Comparison of ENCODE assay signal across 19 cellular contexts in genomic region chr12:131017477-131017991, GRCh38.
DNase-seq lines count a peak whose midpoint lies in the region; ATAC-seq and TF ChIP-seq lines count a peak whose summit lies in the region.
"Had no signal": no experiment of that assay in that cellular context is flagged by ENCODE, and none has a peak within 500 bp of the region (broad histone marks: within the 10 kb centered on the region; RNA-seq: fewer than 3 reads in every experiment).

No MANE protein-coding gene starts in this region.

- no peak overlapping the region for H3K4me3 ChIP-seq in BLaER1
- H3K4me3 ChIP-seq in IMR-90 (ENCODE audit: insufficient read depth, low read depth, low read length), result no peak overlapping the region
- H3K4me3 ChIP-seq in naive thymus-derived CD4-positive, alpha-beta T cell (ENCODE audit: low read length), result no peak overlapping the region
- H3K4me3 ChIP-seq: A549, GM12878, Peyer's patch, SJSA1 had no signal

- no peaks in the 10 kb centered on the region for H3K9me1 ChIP-seq in IMR-90 (ENCODE audit: insufficient read depth, low read length)

- in situ Hi-C loops in IMR-90 (cut with MboI; ENCODE audit: low sequenced_read_pairs), result no loop called here

- H3K36me3 Mint-ChIP-seq in naive thymus-derived CD4-positive, alpha-beta T cell, result no peaks in the 10 kb centered on the region
- H3K36me3 Mint-ChIP-seq: CD4-positive, alpha-beta memory T cell had no signal

- no peak for ATAC-seq in IMR-90 (ENCODE audit: low read depth)
- peak; percentile 19 for ATAC-seq in esophagus mucosa
- peak; percentile 33 for ATAC-seq in naive thymus-derived CD4-positive, alpha-beta T cell
- no peak for ATAC-seq in GM18517 (IDR thresholded peaks at IDR 0.05; ENCODE audit: unreplicated experiment)
- no peak for ATAC-seq in GM18502 (IDR thresholded peaks at IDR 0.05; ENCODE audit: poor library complexity, unreplicated experiment)
- no peak for ATAC-seq in HG02642 (IDR thresholded peaks at IDR 0.05; ENCODE audit: poor library complexity, unreplicated experiment)
- ATAC-seq: GM12878 had no signal

- peaks cover 0 to 1% (median 0%) of the 10 kb centered on the region in 11 donors for H3K9me3 Mint-ChIP-seq in naive thymus-derived CD4-positive, alpha-beta T cell

- H3K36me3 ChIP-seq in BLaER1, result peaks cover 55% of the 10 kb centered on the region
- H3K36me3 ChIP-seq in IMR-90 (ENCODE audit: control insufficient read depth, insufficient read depth, low read length), result no peaks in the 10 kb centered on the region
- no peaks in the 10 kb centered on the region for H3K36me3 ChIP-seq in naive thymus-derived CD4-positive, alpha-beta T cell (ENCODE audit: control insufficient read depth in 2 of 3, insufficient read depth in 3 of 3, low read length in 3 of 3)
- H3K36me3 ChIP-seq: Peyer's patch, SJSA1 had no signal

- H3K4me3 Mint-ChIP-seq in naive thymus-derived CD4-positive, alpha-beta T cell, result no peak overlapping the region
- H3K4me3 Mint-ChIP-seq: CD4-positive, alpha-beta memory T cell had no signal

- H2BK120ac ChIP-seq in IMR-90 (ENCODE audit: low read depth, low read length), result no peak overlapping the region

- peaks cover 51% of the 10 kb centered on the region for H3K4me1 ChIP-seq in BLaER1
- no peaks in the 10 kb centered on the region for H3K4me1 ChIP-seq in IMR-90 (ENCODE audit: control insufficient read depth, insufficient read depth, low read length)
- H3K4me1 ChIP-seq in naive thymus-derived CD4-positive, alpha-beta T cell (ENCODE audit: control insufficient read depth in 2 of 2, insufficient read depth in 2 of 2, low read length in 2 of 2), result no peaks in the 10 kb centered on the region
- H3K4me1 ChIP-seq: A549, Peyer's patch, SJSA1 had no signal

- TF ChIP-seq RAD21 in IMR-90 (IDR thresholded peaks at IDR 0.05; ENCODE audit: low read length), result no peak

- H3K9me3 ChIP-seq in BLaER1 (no peaks in the 10 kb centered on the region), IMR-90 (ENCODE audit: control insufficient read depth, insufficient read depth, low read length) (peaks cover 50% of the 10 kb centered on the region)
- H3K9me3 ChIP-seq in naive thymus-derived CD4-positive, alpha-beta T cell (ENCODE audit: control insufficient read depth in 2 of 3, low read length in 3 of 3), result no peaks in the 10 kb centered on the region
- H3K9me3 ChIP-seq: A549, Peyer's patch, SJSA1 had no signal

- H4K91ac ChIP-seq in IMR-90 (ENCODE audit: insufficient read depth, low read depth, low read length), result no peak overlapping the region

- DNase-seq in IMR-90 (no peak), NCI-H345 (lab: John Stamatoyannopoulos, UW) (no peak)
- DNase-seq in naive thymus-derived CD4-positive, alpha-beta T cell, result no peak
- DNase-seq: CD4-positive, alpha-beta memory T cell; GF-D8; H7; NCI-H1105; NCI-H1694; NCI-H2081 treated with DMSO at 0.1 percent for 48 hours; NK-92 treated with Interleukin-12 subunit alpha and Interleukin-12 subunit beta, amount 100 ng/mL, for 24 hours; Peyer's patch had no signal

- no peak overlapping the region for H3K23ac ChIP-seq in IMR-90 (ENCODE audit: low read depth, low read length)

- 0 out of 2 replicates have a peak overlapping the region, but pooled peaks have one; percentile 41 for H3K27ac ChIP-seq in BLaER1
- no peak overlapping the region for H3K27ac ChIP-seq in IMR-90 (ENCODE audit: insufficient read depth, low read length)
- H3K27ac ChIP-seq in naive thymus-derived CD4-positive, alpha-beta T cell (ENCODE audit: low read depth, low read length), result no peak overlapping the region
- H3K27ac ChIP-seq: A549, Peyer's patch, SJSA1 had no signal

- no TSS peak for BruUV-seq in IMR-90 (replicated peaks; lab: Mats Ljungman, UMichigan)

- H2AK9ac ChIP-seq in IMR-90 (replicated peaks; ENCODE audit: low read depth, low read length, poor library complexity), result no peak overlapping the region

- H3K4me1 Mint-ChIP-seq in naive thymus-derived CD4-positive, alpha-beta T cell, result no peaks in the 10 kb centered on the region
- H3K4me1 Mint-ChIP-seq: CD4-positive, alpha-beta memory T cell had no signal

- no peak overlapping the region for H3K4me2 ChIP-seq in BLaER1
- no peak overlapping the region for H3K4me2 ChIP-seq in IMR-90 (ENCODE audit: low read depth, low read length)
- H3K4me2 ChIP-seq: A549 had no signal

- peak overlapping the region in 1 of 9 donors; percentile 59 for H3K27ac Mint-ChIP-seq in naive thymus-derived CD4-positive, alpha-beta T cell

- no peak overlapping the region for H2AK5ac ChIP-seq in IMR-90 (ENCODE audit: low read depth, low read length)

- TF ChIP-seq CTCF in IMR-90 (conservative IDR thresholded peaks at IDR 0.05; ENCODE audit: low read depth, low read length), result no peak

- H4K20me1 ChIP-seq in BLaER1 (no peaks in the 10 kb centered on the region), IMR-90 (ENCODE audit: insufficient read depth, low read length) (no peaks in the 10 kb centered on the region)

- H2BK15ac ChIP-seq in IMR-90 (ENCODE audit: low read depth, low read length), result no peak overlapping the region

- POLR2A ChIA-PET in IMR-90 (lab: Charles Lee; ENCODE audit: unreplicated experiment), result no interaction called here
- POLR2A ChIA-PET in naive thymus-derived CD4-positive, alpha-beta T cell (lab: Charles Lee), result no interaction called here

- H3K27me3 ChIP-seq in BLaER1, result no peaks in the 10 kb centered on the region
- H3K27me3 ChIP-seq in IMR-90 (ENCODE audit: control insufficient read depth, insufficient read depth, low read length), result no peaks in the 10 kb centered on the region
- H3K27me3 ChIP-seq in naive thymus-derived CD4-positive, alpha-beta T cell (ENCODE audit: control insufficient read depth in 2 of 2, insufficient read depth in 2 of 2, low read length in 2 of 2), result no peaks in the 10 kb centered on the region
- H3K27me3 ChIP-seq: Peyer's patch, SJSA1 had no signal

- intact Hi-C loops in IMR-90 (cut with micrococcal nuclease), result no loop called here
- intact Hi-C loops in naive thymus-derived CD4-positive, alpha-beta T cell (cut with micrococcal nuclease), result no loop called here

- H3K14ac ChIP-seq in IMR-90 (replicated peaks; ENCODE audit: low read depth, low read length), result no peak overlapping the region

- H3K9ac ChIP-seq in BLaER1 (no peak overlapping the region), IMR-90 (ENCODE audit: low read depth, low read length) (no peak overlapping the region)

- H4K5ac ChIP-seq in IMR-90 (ENCODE audit: low read depth, low read length), result no peak overlapping the region

- H3K56ac ChIP-seq in IMR-90 (ENCODE audit: extremely low read depth, insufficient read depth, low read length), result no peak overlapping the region

- CTCF ChIA-PET in IMR-90 (lab: Yijun Ruan, JAX), result no interaction called here
- CTCF ChIA-PET in naive thymus-derived CD4-positive, alpha-beta T cell (lab: Charles Lee), result interaction anchor here (0.5 kb wide), 1 partner anchor 79 kb away, joined by 3 read pairs; no protein-coding TSS in a partner anchor

- peak overlapping the region; percentile 33 for H2BK5ac ChIP-seq in IMR-90 (ENCODE audit: low read depth, low read length, poor library complexity, severe bottlenecking)

- no peak overlapping the region for H2BK20ac ChIP-seq in IMR-90 (ENCODE audit: low read depth, low read length)

- TF ChIP-seq POLR2A in IMR-90 (IDR thresholded peaks at IDR 0.05; ENCODE audit: low read depth, low read length), result no peak

- H3K4ac ChIP-seq in IMR-90 (ENCODE audit: low read depth, low read length), result no peak overlapping the region

- no peaks in the 10 kb centered on the region for H3K79me1 ChIP-seq in IMR-90 (ENCODE audit: low read depth in 1 of 2, low read length in 2 of 2)

- dilution Hi-C loops in IMR-90 (cut with HindIII; ENCODE audit: low sequenced_read_pairs, unreplicated experiment), result no loop called here

- no peak overlapping the region for H3K18ac ChIP-seq in IMR-90 (ENCODE audit: low read depth, low read length)

- no peak overlapping the region for H4K8ac ChIP-seq in IMR-90 (ENCODE audit: low read depth in 2 of 2, low read length in 2 of 2)

- peaks cover 0 to 4% (median 0%) of the 10 kb centered on the region in 5 donors for H3K27me3 Mint-ChIP-seq in naive thymus-derived CD4-positive, alpha-beta T cell

- H2AFZ ChIP-seq in IMR-90 (replicated peaks; ENCODE audit: low read length, poor library complexity), result no peak overlapping the region

TF ChIP-seq in IMR-90, 13 proteins besides CTCF, POLR2A, EP300 and RAD21:
- no peak for TF ChIP-seq MAFK (IDR thresholded peaks at IDR 0.05; ENCODE audit: low read depth, low read length)
- no peak for TF ChIP-seq BHLHE40 (IDR thresholded peaks at IDR 0.05; ENCODE audit: low read depth, low read length)
- no peak for TF ChIP-seq USF2 (IDR thresholded peaks at IDR 0.05; ENCODE audit: low read depth, low read length)
- no peak for TF ChIP-seq RFX5 (IDR thresholded peaks at IDR 0.05; ENCODE audit: low read depth, low read length)
- no peak for TF ChIP-seq FOS (IDR thresholded peaks at IDR 0.05; ENCODE audit: low read depth, low read length)
- TF ChIP-seq NFE2L2 (IDR thresholded peaks at IDR 0.05; ENCODE audit: low read depth, low read length), result no peak
- TF ChIP-seq ELK1 (IDR thresholded peaks at IDR 0.05; ENCODE audit: borderline replicate concordance, low read depth, low read length), result no peak
- TF ChIP-seq CHD1 (IDR thresholded peaks at IDR 0.05; ENCODE audit: low read depth, low read length), result no peak
- TF ChIP-seq SMC3 (IDR thresholded peaks at IDR 0.05; ENCODE audit: low read depth, low read length), result no peak
- no peak for TF ChIP-seq MXI1 (IDR thresholded peaks at IDR 0.05; ENCODE audit: borderline replicate concordance, low read depth, low read length)
- TF ChIP-seq MAZ (IDR thresholded peaks at IDR 0.05; ENCODE audit: borderline replicate concordance, low read depth, low read length), result no peak
- no peak for TF ChIP-seq RCOR1 (IDR thresholded peaks at IDR 0.05; ENCODE audit: insufficient replicate concordance, low read length)
- no peak for TF ChIP-seq CEBPB (IDR thresholded peaks at IDR 0.05; ENCODE audit: low read depth, low read length)

Comparison
In these comparisons a context has a peak if more than half of its experiments do, and no peak if none do; other contexts are left out.
1. ATAC-seq: peak in esophagus mucosa (single experiment) and naive thymus-derived CD4-positive, alpha-beta T cell (single experiment); none in IMR-90 (single experiment), GM18517 (single experiment), GM18502 (single experiment) and HG02642 (single experiment).